Comparison of ENCODE assay signal across 9 cellular contexts in genomic region chr1:16226495-16227179, GRCh38. TPM values are rescaled to one million over a fixed set of nuclear protein-coding genes. Genes with fewer than 3 reads are reported as not detected.
A peak's percentile ranks its signal among the peaks of the same experiment; 100 is the strongest.
DNase-seq lines count a peak whose midpoint lies in the region; ATAC-seq and TF ChIP-seq lines count a peak whose summit lies in the region.
"Had no signal": no experiment of that assay in that cellular context is flagged by ENCODE, and none has a peak within 500 bp of the region (broad histone marks: within the 10 kb centered on the region; RNA-seq: fewer than 3 reads in every experiment).

No MANE protein-coding gene starts in this region.

- ATAC-seq in Right ventricle myocardium inferior (peak; percentile 89), Right ventricle myocardium superior (ENCODE audit: poor library complexity) (peak; percentile 92), HG03095 (IDR thresholded peaks at IDR 0.05; ENCODE audit: unreplicated experiment) (no peak)

- no peaks in the 10 kb centered on the region for H3K36me3 Mint-ChIP-seq in nephron progenitor cell (ENCODE audit: low read depth)

- intact Hi-C loops in Right ventricle myocardium inferior (cut with DNase I) (no loop called here), cardiac septum (cut with DNase I) (no loop called here), Right ventricle myocardium superior (cut with DNase I) (no loop called here)

- peak overlapping the region; percentile 76 for H3K4me3 Mint-ChIP-seq in nephron progenitor cell
- H3K4me3 Mint-ChIP-seq: activated naive CD8-positive, alpha-beta T cell treated with anti-CD3 and anti-CD28 coated beads, Interleukin-2, amount 10 ng/mL, durations not matched to agents 7 days and 5 days had no signal

- H3K27ac Mint-ChIP-seq in nephron progenitor cell: no peak overlapping the region
- H3K27ac Mint-ChIP-seq: activated naive CD8-positive, alpha-beta T cell treated with anti-CD3 and anti-CD28 coated beads, Interleukin-2, amount 10 ng/mL, durations not matched to agents 7 days and 5 days had no signal

- peaks cover 15% of the 10 kb centered on the region for H3K9me3 Mint-ChIP-seq in nephron progenitor cell
- H3K9me3 Mint-ChIP-seq: activated naive CD8-positive, alpha-beta T cell treated with anti-CD3 and anti-CD28 coated beads, Interleukin-2, amount 10 ng/mL, durations not matched to agents 7 days and 5 days had no signal

- H3K27me3 Mint-ChIP-seq in nephron progenitor cell (ENCODE audit: low read depth, poor library complexity): peaks cover 87% of the 10 kb centered on the region

- TF ChIP-seq CTCF in nephron progenitor cell (IDR thresholded peaks at IDR 0.05): no peak

- DNase-seq in Right ventricle myocardium inferior (ENCODE audit: missing footprints): peak; percentile 78
- DNase-seq in cardiac septum (ENCODE audit: low spot score): no peak
- peak; percentile 81 for DNase-seq in Right ventricle myocardium superior
- peak; percentile 92 for DNase-seq in nephron progenitor cell
- no peak for DNase-seq in activated naive CD4-positive, alpha-beta T cell treated with Interleukin-2 at 50 U/mL for 16 hours
- no peak for DNase-seq in KBM-7
- no peak for DNase-seq in NCI-H1105 (lab: John Stamatoyannopoulos, UW)
- DNase-seq: activated naive CD8-positive, alpha-beta T cell treated with anti-CD3 and anti-CD28 coated beads, Interleukin-2, amount 10 ng/mL, durations not matched to agents 7 days and 5 days had no signal

- in situ Hi-C loops in KBM-7 (cut with MboI; ENCODE audit: low pct_unique_long_range_greater_than_20kb, low sequenced_read_pairs): no loop called here

- peaks cover 22% of the 10 kb centered on the region for H3K4me1 Mint-ChIP-seq in nephron progenitor cell
- H3K4me1 Mint-ChIP-seq: activated naive CD8-positive, alpha-beta T cell treated with anti-CD3 and anti-CD28 coated beads, Interleukin-2, amount 10 ng/mL, durations not matched to agents 7 days and 5 days had no signal

RNA-seq across cellular contexts. Expression of gene CPLANE2, which starts 10.3 kb away (rescaled TPM):
- 11.8 TPM for total RNA-seq in Right ventricle myocardium inferior
- 10.6 TPM for total RNA-seq in cardiac septum
- total RNA-seq in Right ventricle myocardium superior: 10.1 TPM

RNA-seq across cellular contexts. Expression of gene ARHGEF19, which starts 14.2 kb away (rescaled TPM):
- 2.8 TPM for total RNA-seq in Right ventricle myocardium inferior
- total RNA-seq in cardiac septum: 1.3 TPM
- 1.8 TPM for total RNA-seq in Right ventricle myocardium superior

Comparison
In these comparisons a context has a peak if more than half of its experiments do, and no peak if none do; other contexts are left out.
1. DNase-seq: peak in Right ventricle myocardium inferior (single experiment), Right ventricle myocardium superior (single experiment) and nephron progenitor cell (single experiment); none in cardiac septum (single experiment), activated naive CD4-positive, alpha-beta T cell treated with Interleukin-2 at 50 U/mL for 16 hours (single experiment), KBM-7 (single experiment) and NCI-H1105 (single experiment).